22 cellular contexts compared by ENCODE assay signal in genomic region chr2:147800316-147800715, GRCh38.
"Had no signal": no experiment of that assay in that cellular context is flagged by ENCODE, and none has a peak within 500 bp of the region (broad histone marks: within the 10 kb centered on the region; RNA-seq: fewer than 3 reads in every experiment).

No MANE protein-coding gene starts in this region.

- H3K4me3 ChIP-seq: K562, PC-9, Peyer's patch, SJSA1, SK-N-MC had no signal

- H3K27me3 ChIP-seq: Peyer's patch, SJSA1 had no signal

- H3K27me3 Mint-ChIP-seq: IgD-negative memory B cell had no signal

- H3K9me3 Mint-ChIP-seq: IgD-negative memory B cell had no signal

- H3K9ac ChIP-seq: KMS-11 had no signal

- H3K4me2 ChIP-seq: KMS-11, PC-9 had no signal

- DNase-seq: Kasumi-1, MM.1S, NCI-H1092 treated with DMSO at 0.1 percent for 48 hours, NCI-H1436, NCI-H187, NCI-H2029, NCI-H2081 treated with DMSO at 0.1 percent for 48 hours, NCI-H2227 treated with DMSO at 0.1 percent for 48 hours, NCI-H524, NCI-H526 treated with DMSO at 0.1 percent for 48 hours, NCI-H748 treated with DMSO at 0.1 percent for 48 hours, OCI-M1, PC-9, Peyer's patch, SHP77 treated with DMSO at 0.1 percent for 48 hours, SW 1271 had no signal

- H2AFZ ChIP-seq: PC-9 had no signal

- H3K36me3 ChIP-seq: Peyer's patch, SJSA1 had no signal

- H3K4me3 Mint-ChIP-seq: IgD-negative memory B cell had no signal

- H3K9me3 ChIP-seq: Peyer's patch, SJSA1 had no signal

- H3K27ac Mint-ChIP-seq: IgD-negative memory B cell had no signal

- H3K4me1 ChIP-seq: Peyer's patch, SJSA1 had no signal

- H3K27ac ChIP-seq: HL-60, KMS-11, PC-9, Peyer's patch, SJSA1, SK-N-MC had no signal
